ENCODE assay signal across 8 cellular contexts in genomic region chr22:42299586-42300285, GRCh38.
DNase-seq lines count a peak whose midpoint lies in the region; ATAC-seq and TF ChIP-seq lines count a peak whose summit lies in the region.

No MANE protein-coding gene starts in this region.

- H3K27ac ChIP-seq in BLaER1, result peak overlapping the region; percentile 92

- H3K36me3 ChIP-seq in BLaER1, result no peaks in the 10 kb centered on the region

- peaks cover 98% of the 10 kb centered on the region for H3K4me1 ChIP-seq in BLaER1

- peak overlapping the region; percentile 100 for H3K4me2 ChIP-seq in BLaER1

- peak overlapping the region; percentile 85 for H3K4me3 Mint-ChIP-seq in memory B cell

- no peaks in the 10 kb centered on the region for H3K27me3 ChIP-seq in BLaER1

- ATAC-seq in memory B cell (ENCODE audit: low read depth) (no peak), HG03196 (IDR thresholded peaks at IDR 0.05; ENCODE audit: unreplicated experiment) (no peak), HG03521 (IDR thresholded peaks at IDR 0.05; ENCODE audit: unreplicated experiment) (no peak)

- no peaks in the 10 kb centered on the region for H3K9me3 ChIP-seq in BLaER1

- DNase-seq in NCI-H69 (lab: John Stamatoyannopoulos, UW) (peak; percentile 71), memory B cell (ENCODE audit: low spot score in 2 of 2) (no peak), GM10266 (ENCODE audit: extremely low spot score) (no peak), putamen (ENCODE audit: low spot score) (no peak)
- peak; percentile 39 to 52 for DNase-seq in activated T-cell treated with anti-CD3 and anti-CD28 coated beads, Interleukin-2, amount 50 U/mL, for 48 hours

- peaks cover 2% of the 10 kb centered on the region; the same call in 1 of the 2 replicates for H4K20me1 ChIP-seq in BLaER1

- peaks cover 51% of the 10 kb centered on the region for H3K4me1 Mint-ChIP-seq in memory B cell

- no peaks in the 10 kb centered on the region for H3K9me3 Mint-ChIP-seq in memory B cell

- no peak for TF ChIP-seq CTCF in GM10266 (IDR thresholded peaks at IDR 0.05; ENCODE audit: control insufficient read depth, insufficient read depth, low read depth, missing control alignments)

- peak overlapping the region; percentile 76 for H3K9ac ChIP-seq in BLaER1

- H3K27me3 Mint-ChIP-seq in memory B cell, result peaks cover 2% of the 10 kb centered on the region

- peak overlapping the region; percentile 91 for H3K27ac Mint-ChIP-seq in memory B cell

- peak overlapping the region; percentile 60 for H3K4me3 ChIP-seq in BLaER1

- no peaks in the 10 kb centered on the region for H3K36me3 Mint-ChIP-seq in memory B cell

Comparison
In these comparisons a context has a peak if more than half of its experiments do, and no peak if none do; other contexts are left out.
1. DNase-seq: peak in NCI-H69 (single experiment) and activated T-cell treated with anti-CD3 and anti-CD28 coated beads, Interleukin-2, amount 50 U/mL, for 48 hours (2 of 2); none in memory B cell (0 of 2), GM10266 (single experiment) and putamen (single experiment).